In the genomic region with DNA sequence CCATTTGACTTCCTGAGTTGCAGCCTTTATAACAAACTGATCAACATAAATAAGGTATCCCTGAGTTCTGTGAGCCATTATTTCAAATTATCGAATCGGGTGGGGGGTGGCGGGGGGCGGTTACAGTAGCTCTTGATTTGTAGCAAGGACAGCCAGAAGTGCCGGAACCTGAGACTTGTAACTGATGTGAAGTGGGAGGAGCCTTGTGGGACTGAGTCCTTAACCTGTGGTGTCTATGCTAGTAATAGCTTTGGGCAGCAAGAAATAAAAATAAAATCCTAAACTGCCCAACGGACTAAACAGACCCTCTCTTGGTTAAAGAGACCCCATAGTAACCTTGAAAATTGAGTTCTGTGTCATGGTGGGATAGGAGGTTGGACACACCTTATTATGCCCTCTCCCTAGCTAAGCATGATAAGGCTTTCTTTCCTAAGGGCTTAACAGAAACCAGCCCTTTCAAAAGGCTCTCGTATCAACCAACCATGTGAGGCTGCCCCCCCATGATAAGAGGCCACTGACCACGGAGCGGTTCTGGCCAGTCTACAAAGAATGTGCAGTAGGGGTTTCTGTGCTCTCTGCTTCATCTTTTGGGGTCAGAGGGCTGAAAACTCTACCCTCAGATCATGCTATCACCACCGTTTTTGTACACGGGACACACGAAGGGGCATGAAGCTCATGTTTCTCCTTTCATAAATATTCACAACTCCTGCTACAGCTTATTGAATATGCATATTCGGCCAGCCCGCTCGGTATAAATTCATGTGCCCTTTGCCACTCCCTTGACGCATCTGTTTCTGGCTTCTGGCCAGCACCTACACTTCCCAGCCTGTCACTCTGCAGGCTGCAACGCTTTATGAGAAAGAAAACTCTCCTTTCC, we compare ENCODE assay signal across 13 cellular contexts. TPM values are rescaled to one million over a fixed set of nuclear protein-coding genes. Genes with fewer than 3 reads are reported as not detected.
A peak's percentile ranks its signal among the peaks of the same experiment; 100 is the strongest.
DNase-seq lines count a peak whose midpoint lies in the region; ATAC-seq, FAIRE-seq and TF ChIP-seq lines count a peak whose summit lies in the region.
"Had no signal": no experiment of that assay in that cellular context is flagged by ENCODE, and none has a peak within 500 bp of the region (broad histone marks: within the 10 kb centered on the region; RNA-seq: fewer than 3 reads in every experiment).

No MANE protein-coding gene starts in this region.

- H3K4me1 ChIP-seq in HepG2 (ENCODE audit: insufficient read depth, low read length) = peaks cover 11% of the 10 kb centered on the region

- peaks cover 1 to 10% of the 10 kb centered on the region in 2 experiments; a peak in 1 of 5 replicates for H3K27me3 ChIP-seq in HepG2 (ENCODE audit: control insufficient read depth in 1 of 2, insufficient read depth in 2 of 2, low read length in 2 of 2)

- POLR2A ChIA-PET in HepG2 (lab: Yijun Ruan, JAX) = no interaction called here

- H3K27ac Mint-ChIP-seq in CD14-positive monocyte (peak overlapping the region in 2 of 7 donors; percentile 64 to 68), osteocyte (ENCODE audit: unreplicated experiment) (no peak overlapping the region)

- H3K4me1 Mint-ChIP-seq in CD14-positive monocyte = peaks cover 59% of the 10 kb centered on the region
- peaks cover 6% of the 10 kb centered on the region for H3K4me1 Mint-ChIP-seq in osteocyte (ENCODE audit: unreplicated experiment)

- WGBS in HepG2 (ENCODE audit: low lambda C conversion rate) = 23% methylated on average over 15 of the region's 17 CpGs

- H3K9me3 Mint-ChIP-seq in CD14-positive monocyte = peaks cover 0 to 4% (median 0%) of the 10 kb centered on the region in 7 donors
- H3K9me3 Mint-ChIP-seq in osteocyte (ENCODE audit: unreplicated experiment) = no peaks in the 10 kb centered on the region

- H3K9me3 ChIP-seq in SK-N-MC (ENCODE audit: low read depth, low read length) (no peaks in the 10 kb centered on the region), HepG2 (ENCODE audit: low read length) (no peaks in the 10 kb centered on the region)

- H3K27ac ChIP-seq in SK-N-MC (no peak overlapping the region), HepG2 (ENCODE audit: extremely low read length, insufficient read depth, low read length) (no peak overlapping the region)

- H4K20me1 ChIP-seq in HepG2 (ENCODE audit: insufficient read depth, low read length) = no peaks in the 10 kb centered on the region

- H3K27me3 Mint-ChIP-seq in CD14-positive monocyte (ENCODE audit: low read depth in 3 of 3) (peaks cover 1 to 3% (median 3%) of the 10 kb centered on the region in 3 donors), osteocyte (ENCODE audit: unreplicated experiment) (peaks cover 3% of the 10 kb centered on the region)

- TF ChIP-seq POLR2A in HepG2 (IDR thresholded peaks at IDR 0.05; ENCODE audit: insufficient read depth in 1 of 2, low read depth in 2 of 2, low read length in 2 of 2) = no peak

- TF ChIP-seq RAD21 in HepG2 (CRISPR knock-in tag; IDR thresholded peaks at IDR 0.05) = no peak

- TF ChIP-seq EP300 in HepG2 (IDR thresholded peaks at IDR 0.05; ENCODE audit: low read depth in 2 of 2, low read length in 2 of 2) = no peak
- no peak for TF ChIP-seq EP300 in HepG2 (CRISPR knock-in tag; IDR thresholded peaks at IDR 0.05; ENCODE audit: borderline replicate concordance)

- in situ Hi-C loops in HepG2 (cut with HindIII; ENCODE audit: extremely low pct_ligation_motif_present, low pct_unique_long_range_greater_than_20kb) = no loop called here

- no peak overlapping the region for H2AFZ ChIP-seq in HepG2 (ENCODE audit: low read length)

- H3K9ac ChIP-seq in SK-N-MC (ENCODE audit: insufficient read length) (no peak overlapping the region), HepG2 (ENCODE audit: insufficient read depth, low read depth, low read length) (no peak overlapping the region)

- BruUV-seq in HepG2 (replicated peaks; lab: Mats Ljungman, UMichigan) = no TSS peak

- H3K79me2 ChIP-seq in HepG2 (ENCODE audit: insufficient read depth, low read length) = no peaks in the 10 kb centered on the region

- no peak for FAIRE-seq in HepG2 (lab: Jason Lieb, UNC)

- H3K36me3 ChIP-seq in SK-N-MC (ENCODE audit: insufficient read depth, low read length) (no peaks in the 10 kb centered on the region), HepG2 (replicated peaks in 1 of 2; ENCODE audit: control insufficient read depth in 1 of 2, insufficient read depth in 2 of 2, low read length in 2 of 2) (no peaks in the 10 kb centered on the region)

- H3K4me3 ChIP-seq in SK-N-MC = peak overlapping the region; percentile 39
- no peak overlapping the region for H3K4me3 ChIP-seq in HepG2 (replicated peaks in 1 of 3; ENCODE audit: insufficient read depth in 1 of 3, low read depth in 2 of 3, low read length in 3 of 3)

- peak; percentile 56; the same call in 2 of the 3 replicates for ATAC-seq in HepG2
- ATAC-seq: HCT116 had no signal

- H3K4me3 Mint-ChIP-seq in CD14-positive monocyte (no peak overlapping the region), osteocyte (ENCODE audit: unreplicated experiment) (no peak overlapping the region)

- H3K4me2 ChIP-seq in HepG2 (ENCODE audit: low read depth, low read length) = peak overlapping the region; percentile 39

- intact Hi-C loops in CD14-positive monocyte (cut with micrococcal nuclease) (no loop called here), HepG2 (cut with micrococcal nuclease; ENCODE audit: unreplicated experiment) (no loop called here)

- CTCF ChIA-PET in HepG2 (lab: Yijun Ruan, JAX; ENCODE audit: low intra/inter-chr PET ratio, low total read pairs) = no interaction called here

- H3K36me3 Mint-ChIP-seq in CD14-positive monocyte (peaks cover 0 to 3% of the 10 kb centered on the region in 2 donors), osteocyte (ENCODE audit: unreplicated experiment) (no peaks in the 10 kb centered on the region)

- DNase-seq in CD14-positive monocyte (ENCODE audit: low spot score) (peak; percentile 67), HT-29 (ENCODE audit: low spot score) (peak; percentile 71), SK-N-MC (ENCODE audit: low read depth, low spot score) (no peak), HepG2 (ENCODE audit: low spot score) (peak; percentile 15), occipital lobe (lab: John Stamatoyannopoulos, UW) (no peak), dedifferentiated amniotic fluid mesenchymal stem cell (ENCODE audit: extremely low spot score) (no peak), osteocyte (ENCODE audit: extremely low spot score, unreplicated experiment) (no peak), pons (ENCODE audit: low spot score) (no peak)
- DNase-seq: activated CD4-positive, CD25-positive, alpha-beta regulatory T cell treated with anti-CD3 and anti-CD28 coated beads, Interleukin-2, amount 50 U/mL, for 72 hours; kidney glomerular epithelial cell; NCI-H1436 treated with DMSO at 0.1 percent for 48 hours; SW 1271 had no signal

- TF ChIP-seq CTCF in CD14-positive monocyte (IDR thresholded peaks at IDR 0.05) (no peak), HepG2 (CRISPR knock-in tag; IDR thresholded peaks at IDR 0.05) (no peak), osteocyte (IDR thresholded peaks at IDR 0.05) (no peak)

TF ChIP-seq in HepG2, 621 proteins besides CTCF, POLR2A, EP300 and RAD21 (continues in another document):
- TF ChIP-seq, protein P1, sequence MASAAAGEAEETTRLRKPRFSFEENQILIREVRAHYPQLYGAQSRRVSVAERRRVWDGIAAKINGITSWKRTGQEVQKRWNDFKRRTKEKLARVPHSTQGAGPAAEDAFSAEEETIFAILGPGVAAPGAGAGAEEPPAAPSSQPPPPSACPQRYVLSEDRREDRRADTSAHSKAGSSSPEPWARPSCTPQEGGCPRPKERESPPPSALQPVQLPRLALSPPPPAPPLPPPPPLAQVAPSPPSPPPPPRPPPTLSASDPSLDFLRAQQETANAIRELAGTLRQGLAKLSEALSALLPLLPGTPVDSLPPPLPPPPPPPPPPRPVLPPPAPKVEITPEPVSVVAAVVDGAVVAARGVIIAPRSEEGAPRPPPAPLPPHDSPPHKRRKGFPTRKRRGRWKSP (CRISPR knock-in tag; IDR thresholded peaks at IDR 0.05) = no peak
- TF ChIP-seq ZNF747 (CRISPR knock-in tag; IDR thresholded peaks at IDR 0.05; ENCODE audit: borderline replicate concordance) = no peak
- TF ChIP-seq ZNF484 (CRISPR knock-in tag; IDR thresholded peaks at IDR 0.05; ENCODE audit: borderline replicate concordance, low read depth) = no peak
- TF ChIP-seq HHEX (CRISPR knock-in tag; IDR thresholded peaks at IDR 0.05) = no peak

RNA-seq across cellular contexts. Expression of gene IQGAP2, which starts 39.5 kb away (rescaled TPM):
- 10 to 100 TPM; 21.4 to 35.4 TPM for polyA plus RNA-seq in CD14-positive monocyte
- total RNA-seq in HT-29 (2014; rRNA removed; shearing (Covaris generic)) = 18.6 and 19.4 TPM in 2 replicates
- total RNA-seq in HepG2 (2016; rRNA removed; fragmentation: Illumina TruSeq; extraction: Trizol) = 83.3 and 143 TPM in 2 replicates
- total RNA-seq in HepG2 (2016; cell fraction: cytosol; rRNA removed; fragmentation: Illumina TruSeq; extraction: Trizol; ENCODE audit: low read depth) = 6.8 and 9.5 TPM in 2 replicates
- 75.6 and 141 TPM in 2 replicates for total RNA-seq in HepG2 (2016; cell fraction: insoluble cytoplasmic fraction; rRNA removed; fragmentation: Illumina TruSeq; extraction: Trizol)
- 20.0 and 24.2 TPM in 2 replicates for total RNA-seq in HepG2 (2016; cell fraction: membrane; rRNA removed; fragmentation: Illumina TruSeq; extraction: Trizol)
- 81.7 and 84.7 TPM in 2 replicates for total RNA-seq in HepG2 (2016; cell fraction: nucleus; rRNA removed; fragmentation: Illumina TruSeq; extraction: Trizol)
- polyA plus RNA-seq in HepG2 (2011; rRNA removed) = 29.7 and 35.2 TPM in 2 replicates
- polyA plus RNA-seq in HepG2 (2011; cell fraction: cytosol; rRNA removed) = 21.8 and 27.0 TPM in 2 replicates
- 16.5 and 22.9 TPM in 2 replicates for polyA plus RNA-seq in HepG2 (2011; cell fraction: nucleus; rRNA removed)
- 43.2 and 55.6 TPM in 2 replicates for polyA plus RNA-seq in HepG2 (2012)
- polyA plus RNA-seq in HepG2 (2016; cell fraction: cytosol; fragmentation: Illumina TruSeq; extraction: Trizol; ENCODE audit: low read depth) = 2.5 and 3.4 TPM in 2 replicates
- polyA plus RNA-seq in HepG2 (2016; cell fraction: insoluble cytoplasmic fraction; fragmentation: Illumina TruSeq; extraction: Trizol; ENCODE audit: low read depth) = 131 and 137 TPM in 2 replicates
- polyA plus RNA-seq in HepG2 (2016; cell fraction: membrane; fragmentation: Illumina TruSeq; extraction: Trizol; ENCODE audit: low read depth) = 10.6 and 10.9 TPM in 2 replicates
- polyA plus RNA-seq in HepG2 (2016; cell fraction: nucleus; fragmentation: Illumina TruSeq; extraction: Trizol; ENCODE audit: insufficient read depth, low read depth) = 77.5 and 91.9 TPM in 2 replicates
- 0.21 and 25.1 TPM in 2 replicates for polyA minus RNA-seq in HepG2 (2011; rRNA and poly(A)+ RNA removed; ENCODE audit: low replicate concordance)
- polyA minus RNA-seq in HepG2 (2011; cell fraction: cytosol; rRNA and poly(A)+ RNA removed) = 51.9 and 82.7 TPM in 2 replicates
- polyA minus RNA-seq in HepG2 (2011; cell fraction: nucleus; rRNA and poly(A)+ RNA removed) = 85.0 and 104 TPM in 2 replicates
- total RNA-seq in occipital lobe = 20.7 TPM
- 8.8 and 11.8 TPM in 2 replicates for total RNA-seq in osteocyte

Comparison
In these comparisons a context has a peak if more than half of its experiments do, and no peak if none do; other contexts are left out.
1. DNase-seq: peak in CD14-positive monocyte (single experiment), HT-29 (single experiment) and HepG2 (single experiment); none in SK-N-MC (single experiment), occipital lobe (single experiment), dedifferentiated amniotic fluid mesenchymal stem cell (single experiment), osteocyte (single experiment) and pons (single experiment).